In the genomic region with DNA sequence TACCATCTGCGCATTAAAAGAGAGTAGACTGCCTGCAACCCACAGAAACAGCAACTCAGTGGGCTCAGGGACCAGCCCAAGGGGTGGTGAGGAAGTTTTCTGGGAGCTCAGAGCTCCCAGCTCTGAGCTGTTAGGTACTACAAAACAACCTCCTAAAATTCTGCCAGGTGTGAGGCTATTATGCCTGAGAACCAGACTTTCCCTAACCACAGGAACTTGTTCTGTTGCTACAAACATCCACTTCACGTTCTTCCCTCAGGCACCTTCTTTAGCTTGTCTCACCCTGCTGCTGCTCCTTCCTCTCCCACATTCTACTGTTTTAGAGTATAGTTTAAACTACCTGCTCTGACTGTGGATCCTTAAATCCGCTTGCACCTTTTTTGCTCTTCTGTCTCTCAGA, we compare ENCODE assay signal across 26 cellular contexts.
DNase-seq lines count a peak whose midpoint lies in the region; ATAC-seq, FAIRE-seq and TF ChIP-seq lines count a peak whose summit lies in the region.
"Had no signal": no experiment of that assay in that cellular context is flagged by ENCODE, and none has a peak within 500 bp of the region (broad histone marks: within the 10 kb centered on the region; RNA-seq: fewer than 3 reads in every experiment).

No MANE protein-coding gene starts in this region.

- H3K27me3 ChIP-seq in bronchial epithelial cell (ENCODE audit: control insufficient read depth, insufficient read depth, low read length) (no peaks in the 10 kb centered on the region), left lung (no peaks in the 10 kb centered on the region), brain microvascular endothelial cell (replicated peaks) (no peaks in the 10 kb centered on the region)
- H3K27me3 ChIP-seq: body of pancreas, sigmoid colon, suprapubic skin had no signal

- H3K36me3 ChIP-seq in bronchial epithelial cell (ENCODE audit: control insufficient read depth, insufficient read depth, low read length) (no peaks in the 10 kb centered on the region), left lung (no peaks in the 10 kb centered on the region), brain microvascular endothelial cell (replicated peaks) (no peaks in the 10 kb centered on the region)
- H3K36me3 ChIP-seq: sigmoid colon, suprapubic skin had no signal

- no peak for FAIRE-seq in bronchial epithelial cell (lab: Jason Lieb, UNC)
- FAIRE-seq: colon, GM19239 had no signal

- no peaks in the 10 kb centered on the region for H3K36me3 Mint-ChIP-seq in activated T-helper 2 cell treated with anti-CD3 and anti-CD28 coated beads, Interferon-gamma antibody, Interleukin-2, Interleukin-4, amounts not matched to agents 10 μg/mL and 5 μg/mL and 100 μg/mL, durations not matched to agents 14 hours and 24 hours and 36 hours (ENCODE audit: low read depth)
- peaks cover 3% of the 10 kb centered on the region for H3K36me3 Mint-ChIP-seq in type B pancreatic cell
- H3K36me3 Mint-ChIP-seq: activated CD8-positive, alpha-beta memory T cell treated with anti-CD3 and anti-CD28 coated beads, Interleukin-2, amount 10 ng/mL, durations not matched to agents 7 days and 5 days; activated naive CD8-positive, alpha-beta T cell treated with anti-CD3 and anti-CD28 coated beads, Interleukin-2, amount 10 ng/mL, durations not matched to agents 7 days and 5 days; CD14-positive monocyte; IgD-negative memory B cell had no signal

- H3K27ac ChIP-seq in left lung, result no peak overlapping the region
- no peak overlapping the region for H3K27ac ChIP-seq in brain microvascular endothelial cell
- H3K27ac ChIP-seq: body of pancreas, HL-60, suprapubic skin had no signal

- H3K9me3 ChIP-seq in left lung, result no peaks in the 10 kb centered on the region
- H3K9me3 ChIP-seq: body of pancreas, sigmoid colon, suprapubic skin had no signal

- no peaks in the 10 kb centered on the region for H3K27me3 Mint-ChIP-seq in activated T-helper 2 cell treated with anti-CD3 and anti-CD28 coated beads, Interferon-gamma antibody, Interleukin-2, Interleukin-4, amounts not matched to agents 10 μg/mL and 5 μg/mL and 100 μg/mL, durations not matched to agents 14 hours and 24 hours and 36 hours (ENCODE audit: low read depth)
- H3K27me3 Mint-ChIP-seq in type B pancreatic cell, result no peaks in the 10 kb centered on the region
- H3K27me3 Mint-ChIP-seq: activated CD8-positive, alpha-beta memory T cell treated with anti-CD3 and anti-CD28 coated beads, Interleukin-2, amount 10 ng/mL, durations not matched to agents 7 days and 5 days; activated naive CD8-positive, alpha-beta T cell treated with anti-CD3 and anti-CD28 coated beads, Interleukin-2, amount 10 ng/mL, durations not matched to agents 7 days and 5 days; IgD-negative memory B cell had no signal

- no peaks in the 10 kb centered on the region for H3K4me1 Mint-ChIP-seq in activated T-helper 2 cell treated with anti-CD3 and anti-CD28 coated beads, Interferon-gamma antibody, Interleukin-2, Interleukin-4, amounts not matched to agents 10 μg/mL and 5 μg/mL and 100 μg/mL, durations not matched to agents 14 hours and 24 hours and 36 hours (ENCODE audit: low read depth)
- H3K4me1 Mint-ChIP-seq in type B pancreatic cell (ENCODE audit: unreplicated experiment), result peaks cover 22% of the 10 kb centered on the region
- H3K4me1 Mint-ChIP-seq: activated CD8-positive, alpha-beta memory T cell treated with anti-CD3 and anti-CD28 coated beads, Interleukin-2, amount 10 ng/mL, durations not matched to agents 7 days and 5 days; activated naive CD8-positive, alpha-beta T cell treated with anti-CD3 and anti-CD28 coated beads, Interleukin-2, amount 10 ng/mL, durations not matched to agents 7 days and 5 days; CD14-positive monocyte; IgD-negative memory B cell had no signal

- H3K4me3 ChIP-seq in bronchial epithelial cell (ENCODE audit: low read depth, low read length) (no peak overlapping the region), left lung (no peak overlapping the region), brain microvascular endothelial cell (ENCODE audit: low read depth, low read length) (no peak overlapping the region)
- H3K4me3 ChIP-seq: body of pancreas, lung, sigmoid colon, suprapubic skin had no signal

- in situ Hi-C loops in brain microvascular endothelial cell (cut with HindIII; ENCODE audit: low pct_ligation_motif_present, low sequenced_read_pairs), result no loop called here

- no peak overlapping the region for H3K27ac Mint-ChIP-seq in activated T-helper 2 cell treated with anti-CD3 and anti-CD28 coated beads, Interferon-gamma antibody, Interleukin-2, Interleukin-4, amounts not matched to agents 10 μg/mL and 5 μg/mL and 100 μg/mL, durations not matched to agents 14 hours and 24 hours and 36 hours
- no peak overlapping the region for H3K27ac Mint-ChIP-seq in type B pancreatic cell
- H3K27ac Mint-ChIP-seq: activated CD8-positive, alpha-beta memory T cell treated with anti-CD3 and anti-CD28 coated beads, Interleukin-2, amount 10 ng/mL, durations not matched to agents 7 days and 5 days; activated naive CD8-positive, alpha-beta T cell treated with anti-CD3 and anti-CD28 coated beads, Interleukin-2, amount 10 ng/mL, durations not matched to agents 7 days and 5 days; CD14-positive monocyte; IgD-negative memory B cell had no signal

- intact Hi-C loops in left lung (cut with DNase I), result no loop called here
- intact Hi-C loops in activated T-helper 2 cell treated with anti-CD3 and anti-CD28 coated beads, Interferon-gamma antibody, Interleukin-2, Interleukin-4, amounts not matched to agents 10 μg/mL and 5 μg/mL and 100 μg/mL, durations not matched to agents 14 hours and 24 hours and 36 hours (cut with micrococcal nuclease), result no loop called here

- no peaks in the 10 kb centered on the region for H3K4me1 ChIP-seq in left lung
- H3K4me1 ChIP-seq: body of pancreas had no signal

- no peak overlapping the region for H3K4me3 Mint-ChIP-seq in activated T-helper 2 cell treated with anti-CD3 and anti-CD28 coated beads, Interferon-gamma antibody, Interleukin-2, Interleukin-4, amounts not matched to agents 10 μg/mL and 5 μg/mL and 100 μg/mL, durations not matched to agents 14 hours and 24 hours and 36 hours (ENCODE audit: low read depth)
- no peak overlapping the region for H3K4me3 Mint-ChIP-seq in type B pancreatic cell
- H3K4me3 Mint-ChIP-seq: activated CD8-positive, alpha-beta memory T cell treated with anti-CD3 and anti-CD28 coated beads, Interleukin-2, amount 10 ng/mL, durations not matched to agents 7 days and 5 days; activated naive CD8-positive, alpha-beta T cell treated with anti-CD3 and anti-CD28 coated beads, Interleukin-2, amount 10 ng/mL, durations not matched to agents 7 days and 5 days; CD14-positive monocyte; IgD-negative memory B cell had no signal

- no peak for TF ChIP-seq CTCF in bronchial epithelial cell (IDR thresholded peaks at IDR 0.05; ENCODE audit: insufficient read depth, low read length, severe bottlenecking)
- no peak for TF ChIP-seq CTCF in left lung (IDR thresholded peaks at IDR 0.05)
- no peak for TF ChIP-seq CTCF in brain microvascular endothelial cell (IDR thresholded peaks at IDR 0.05; ENCODE audit: low read depth, low read length, missing control alignments)
- no peak for TF ChIP-seq CTCF in type B pancreatic cell (conservative IDR thresholded peaks at IDR 0.05)

- no peaks in the 10 kb centered on the region for H3K9me3 Mint-ChIP-seq in activated T-helper 2 cell treated with anti-CD3 and anti-CD28 coated beads, Interferon-gamma antibody, Interleukin-2, Interleukin-4, amounts not matched to agents 10 μg/mL and 5 μg/mL and 100 μg/mL, durations not matched to agents 14 hours and 24 hours and 36 hours
- H3K9me3 Mint-ChIP-seq in type B pancreatic cell, result no peaks in the 10 kb centered on the region
- H3K9me3 Mint-ChIP-seq: CD14-positive monocyte had no signal

- peak; percentile 15 for DNase-seq in EH (ENCODE audit: low read depth)
- peak; percentile 25 for DNase-seq in NCI-H128 (lab: John Stamatoyannopoulos, UW; ENCODE audit: unreplicated experiment)
- DNase-seq in bronchial epithelial cell (ENCODE audit: low read depth), result peak; percentile 88
- DNase-seq in left lung, result no peak
- no peak for DNase-seq in brain microvascular endothelial cell
- no peak for DNase-seq in activated T-helper 2 cell treated with anti-CD3 and anti-CD28 coated beads, Interferon-gamma antibody, Interleukin-2, Interleukin-4, amounts not matched to agents 10 μg/mL and 5 μg/mL and 100 μg/mL, durations not matched to agents 14 hours and 24 hours and 36 hours (ENCODE audit: low spot score)
- no peak for DNase-seq in stimulated activated naive CD4-positive, alpha-beta T cell (lab: John Stamatoyannopoulos, UW)
- DNase-seq in type B pancreatic cell (ENCODE audit: extremely low spot score, unreplicated experiment), result no peak
- DNase-seq: activated CD4-positive, alpha-beta T cell treated with anti-CD3 and anti-CD28 coated beads for 4 hours; activated CD8-positive, alpha-beta memory T cell treated with anti-CD3 and anti-CD28 coated beads, Interleukin-2, amount 10 ng/mL, durations not matched to agents 7 days and 5 days; activated naive CD8-positive, alpha-beta T cell treated with anti-CD3 and anti-CD28 coated beads, Interleukin-2, amount 10 ng/mL, durations not matched to agents 7 days and 5 days; body of pancreas; head of caudate nucleus; MM.1S; NCI-H146; NCI-H510A treated with DMSO at 0.1 percent for 48 hours; nucleus accumbens; sigmoid colon; SW 1271 had no signal

- peak; percentile 67 for ATAC-seq in left lung
- ATAC-seq: activated CD8-positive, alpha-beta memory T cell treated with anti-CD3 and anti-CD28 coated beads, Interleukin-2, amount 10 ng/mL, durations not matched to agents 7 days and 5 days; body of pancreas had no signal

Comparison
In these comparisons a context has a peak if more than half of its experiments do, and no peak if none do; other contexts are left out.
1. DNase-seq: peak in EH (single experiment), NCI-H128 (single experiment) and bronchial epithelial cell (single experiment); none in left lung (0 of 2), brain microvascular endothelial cell (single experiment), activated T-helper 2 cell treated with anti-CD3 and anti-CD28 coated beads, Interferon-gamma antibody, Interleukin-2, Interleukin-4, amounts not matched to agents 10 μg/mL and 5 μg/mL and 100 μg/mL, durations not matched to agents 14 hours and 24 hours and 36 hours (single experiment), stimulated activated naive CD4-positive, alpha-beta T cell (0 of 6) and type B pancreatic cell (single experiment).